In the genomic region with DNA sequence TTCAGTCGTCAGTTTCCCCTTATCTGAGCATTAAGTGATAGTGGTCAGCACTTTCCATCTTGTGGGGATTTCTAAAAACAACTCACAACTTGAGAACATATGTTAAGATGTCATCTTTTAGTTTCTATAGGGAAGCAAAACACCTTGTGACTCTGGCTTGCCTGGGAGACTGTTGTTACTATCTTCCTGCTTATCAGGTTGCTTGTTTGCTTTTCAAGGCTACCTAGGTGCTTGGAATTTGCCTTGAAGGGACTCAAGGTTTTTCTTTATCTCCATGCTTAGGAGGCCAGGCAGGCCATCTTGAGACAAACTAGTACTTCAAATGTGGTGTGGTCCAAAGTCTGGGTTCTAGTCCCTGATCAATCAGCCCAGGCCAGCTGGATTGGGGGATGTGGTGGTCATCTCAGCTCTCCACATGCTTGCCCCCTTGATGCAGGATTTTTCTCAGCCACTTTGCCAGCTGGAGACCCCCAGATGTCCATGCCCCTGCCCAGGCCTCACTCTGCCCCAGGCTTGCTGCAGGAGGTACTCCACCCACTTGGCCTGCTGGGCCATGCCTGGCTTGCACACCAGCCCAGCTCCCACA, we compare ENCODE assay signal across 22 cellular contexts.
A peak's percentile ranks its signal among the peaks of the same experiment; 100 is the strongest.
DNase-seq lines count a peak whose midpoint lies in the region; ATAC-seq, FAIRE-seq and TF ChIP-seq lines count a peak whose summit lies in the region.
"Had no signal": no experiment of that assay in that cellular context is flagged by ENCODE, and none has a peak within 500 bp of the region (broad histone marks: within the 10 kb centered on the region; RNA-seq: fewer than 3 reads in every experiment).

No MANE protein-coding gene starts in this region.

- WGBS in mesendoderm (ENCODE audit: extremely low coverage, insufficient coverage, low lambda C conversion rate), result no CpG with 5 or more reads among the region's 1 CpG
- WGBS in HepG2 (ENCODE audit: low lambda C conversion rate), result 7% methylated on average over 1 of the region's 1 CpG

- no peak for TF ChIP-seq POLR2A in HepG2 (IDR thresholded peaks at IDR 0.05; ENCODE audit: insufficient read depth in 1 of 2, low read depth in 2 of 2, low read length in 2 of 2)

- in situ Hi-C loops in HepG2 (cut with HindIII; ENCODE audit: extremely low pct_ligation_motif_present, low pct_unique_long_range_greater_than_20kb), result no loop called here

- DNase-seq in right atrium auricular region (ENCODE audit: low spot score) (peak; percentile 11), left ventricle myocardium superior (no peak), mesendoderm (peak; percentile 85), HepG2 (ENCODE audit: low spot score) (no peak)
- no peak for DNase-seq in naive thymus-derived CD8-positive, alpha-beta T cell
- DNase-seq in stimulated activated CD4-positive, alpha-beta T cell treated with anti-CD3 and anti-CD28 coated beads, Interleukin-12 subunit alpha, Interleukin-12 subunit beta, amount 100 ng/mL, for 4 hours, result no peak
- DNase-seq: ACHN; CD4-positive, alpha-beta memory T cell; NCI-H1694; NCI-H2081 treated with DMSO at 0.1 percent for 48 hours; NCI-H2171 treated with DMSO at 0.1 percent for 48 hours; NCI-H524 treated with DMSO at 0.1 percent for 48 hours; NCI-H82; Peyer's patch; SJCRH30 had no signal

- TF ChIP-seq CTCF in right atrium auricular region (IDR thresholded peaks at IDR 0.05) (no peak), HepG2 (CRISPR knock-in tag; IDR thresholded peaks at IDR 0.05) (no peak)

- H4K8ac ChIP-seq in mesendoderm (ENCODE audit: low read depth, low read length), result no peak overlapping the region

- peaks cover 0 to 14% of the 10 kb centered on the region in 2 donors for H3K9me3 ChIP-seq in right atrium auricular region
- H3K9me3 ChIP-seq in HepG2 (ENCODE audit: low read length), result peaks cover 56% of the 10 kb centered on the region
- H3K9me3 ChIP-seq: Peyer's patch, SJCRH30 had no signal

- no peak overlapping the region for H2BK5ac ChIP-seq in mesendoderm (ENCODE audit: low read length)

- H3K36me3 Mint-ChIP-seq in dendritic cell treated with granulocyte-macrophage colony-stimulating factor and Interleukin-4, amounts not matched to agents 40 ng/mL and 50 ng/mL, for 4 days (ENCODE audit: low read depth), result no peaks in the 10 kb centered on the region
- H3K36me3 Mint-ChIP-seq in naive thymus-derived CD8-positive, alpha-beta T cell, result no peaks in the 10 kb centered on the region
- no peaks in the 10 kb centered on the region for H3K36me3 Mint-ChIP-seq in activated T-helper 17 cell treated with anti-CD3 and anti-CD28 coated beads, Interleukin-2, amount 50 U/mL, for 72 hours (ENCODE audit: low read depth)
- H3K36me3 Mint-ChIP-seq: CD4-positive, alpha-beta memory T cell had no signal

- H2AK5ac ChIP-seq in mesendoderm (ENCODE audit: low read length), result no peak overlapping the region

- no peaks in the 10 kb centered on the region for H3K79me1 ChIP-seq in mesendoderm (ENCODE audit: low read length)

- H3K27ac Mint-ChIP-seq in dendritic cell treated with granulocyte-macrophage colony-stimulating factor and Interleukin-4, amounts not matched to agents 40 ng/mL and 50 ng/mL, for 4 days, result peak overlapping the region; percentile 10
- no peak overlapping the region for H3K27ac Mint-ChIP-seq in naive thymus-derived CD8-positive, alpha-beta T cell
- no peak overlapping the region for H3K27ac Mint-ChIP-seq in activated T-helper 17 cell treated with anti-CD3 and anti-CD28 coated beads, Interleukin-2, amount 50 U/mL, for 72 hours
- H3K27ac Mint-ChIP-seq: CD4-positive, alpha-beta memory T cell had no signal

- peaks cover 18% of the 10 kb centered on the region for H3K4me1 Mint-ChIP-seq in dendritic cell treated with granulocyte-macrophage colony-stimulating factor and Interleukin-4, amounts not matched to agents 40 ng/mL and 50 ng/mL, for 4 days (ENCODE audit: low read depth)
- no peaks in the 10 kb centered on the region for H3K4me1 Mint-ChIP-seq in naive thymus-derived CD8-positive, alpha-beta T cell
- no peaks in the 10 kb centered on the region for H3K4me1 Mint-ChIP-seq in activated T-helper 17 cell treated with anti-CD3 and anti-CD28 coated beads, Interleukin-2, amount 50 U/mL, for 72 hours
- H3K4me1 Mint-ChIP-seq: CD4-positive, alpha-beta memory T cell had no signal

- no peak overlapping the region for H3K18ac ChIP-seq in mesendoderm (ENCODE audit: low read length)

- no peak overlapping the region for H3K4me2 ChIP-seq in mesendoderm (ENCODE audit: low read length)
- H3K4me2 ChIP-seq in HepG2 (ENCODE audit: low read depth, low read length), result no peak overlapping the region
- H3K4me2 ChIP-seq: BLaER1 had no signal

- no peak overlapping the region for H3K23ac ChIP-seq in mesendoderm (ENCODE audit: low read length)

- H3K27ac ChIP-seq in right atrium auricular region (no peak overlapping the region), mesendoderm (ENCODE audit: low read depth, low read length) (peak overlapping the region; percentile 67), HepG2 (ENCODE audit: extremely low read length, insufficient read depth, low read length) (no peak overlapping the region)
- H3K27ac ChIP-seq: 22Rv1, BLaER1, Peyer's patch, SJCRH30 had no signal

- no peak overlapping the region for H2BK120ac ChIP-seq in mesendoderm (ENCODE audit: low read depth, low read length)

- TF ChIP-seq EP300 in HepG2 (IDR thresholded peaks at IDR 0.05; ENCODE audit: low read depth in 2 of 2, low read length in 2 of 2) (no peak), HepG2 (CRISPR knock-in tag; IDR thresholded peaks at IDR 0.05; ENCODE audit: borderline replicate concordance) (no peak)

- FAIRE-seq in HepG2 (lab: Jason Lieb, UNC), result no peak
- FAIRE-seq: G401.6, GM18507, H54 had no signal

- H2BK15ac ChIP-seq in mesendoderm (replicated peaks; ENCODE audit: low read depth), result no peak overlapping the region

- intact Hi-C loops in left ventricle myocardium superior (cut with micrococcal nuclease), result no loop called here
- intact Hi-C loops in dendritic cell treated with granulocyte-macrophage colony-stimulating factor and Interleukin-4, amounts not matched to agents 40 ng/mL and 50 ng/mL, for 4 days (cut with micrococcal nuclease), result loop anchor here (10.0 kb wide), 1 partner anchor 121 kb away; no protein-coding TSS in a partner anchor
- intact Hi-C loops in HepG2 (cut with micrococcal nuclease; ENCODE audit: unreplicated experiment), result no loop called here

- H3K4me3 Mint-ChIP-seq in dendritic cell treated with granulocyte-macrophage colony-stimulating factor and Interleukin-4, amounts not matched to agents 40 ng/mL and 50 ng/mL, for 4 days, result no peak overlapping the region
- no peak overlapping the region for H3K4me3 Mint-ChIP-seq in naive thymus-derived CD8-positive, alpha-beta T cell
- no peak overlapping the region for H3K4me3 Mint-ChIP-seq in activated T-helper 17 cell treated with anti-CD3 and anti-CD28 coated beads, Interleukin-2, amount 50 U/mL, for 72 hours
- H3K4me3 Mint-ChIP-seq: CD4-positive, alpha-beta memory T cell had no signal

- H4K5ac ChIP-seq in mesendoderm (ENCODE audit: low read length), result no peak overlapping the region

- H3K4me1 ChIP-seq in right atrium auricular region (no peaks in the 10 kb centered on the region), mesendoderm (ENCODE audit: control insufficient read depth, low read depth, low read length) (no peaks in the 10 kb centered on the region), HepG2 (ENCODE audit: insufficient read depth, low read length) (no peaks in the 10 kb centered on the region)
- H3K4me1 ChIP-seq: BLaER1, Peyer's patch, SJCRH30 had no signal

- H3K56ac ChIP-seq in mesendoderm (ENCODE audit: low read length), result no peak overlapping the region

- no peak overlapping the region for H3K4ac ChIP-seq in mesendoderm (ENCODE audit: low read depth, low read length)

- H3K27me3 Mint-ChIP-seq in dendritic cell treated with granulocyte-macrophage colony-stimulating factor and Interleukin-4, amounts not matched to agents 40 ng/mL and 50 ng/mL, for 4 days, result peaks cover 1% of the 10 kb centered on the region
- H3K27me3 Mint-ChIP-seq in naive thymus-derived CD8-positive, alpha-beta T cell, result peaks cover 0 to 12% (median 5%) of the 10 kb centered on the region in 5 donors
- H3K27me3 Mint-ChIP-seq in activated T-helper 17 cell treated with anti-CD3 and anti-CD28 coated beads, Interleukin-2, amount 50 U/mL, for 72 hours, result no peaks in the 10 kb centered on the region

- H3K36me3 ChIP-seq in right atrium auricular region (no peaks in the 10 kb centered on the region), mesendoderm (ENCODE audit: control insufficient read depth, insufficient read depth, low read length) (no peaks in the 10 kb centered on the region), HepG2 (replicated peaks in 1 of 2; ENCODE audit: control insufficient read depth in 1 of 2, insufficient read depth in 2 of 2, low read length in 2 of 2) (no peaks in the 10 kb centered on the region)
- H3K36me3 ChIP-seq: BLaER1, Peyer's patch, SJCRH30 had no signal

- H4K20me1 ChIP-seq in HepG2 (ENCODE audit: insufficient read depth, low read length), result no peaks in the 10 kb centered on the region
- H4K20me1 ChIP-seq: BLaER1 had no signal

- no peaks in the 10 kb centered on the region for H3K27me3 ChIP-seq in right atrium auricular region
- H3K27me3 ChIP-seq in mesendoderm (ENCODE audit: insufficient read depth, low read length, poor library complexity), result no peaks in the 10 kb centered on the region
- H3K27me3 ChIP-seq in HepG2 (ENCODE audit: control insufficient read depth in 1 of 2, insufficient read depth in 2 of 2, low read length in 2 of 2), result no peaks in the 10 kb centered on the region
- H3K27me3 ChIP-seq: BLaER1, Peyer's patch, SJCRH30 had no signal

- H3K4me3 ChIP-seq in right atrium auricular region, result no peak overlapping the region
- no peak overlapping the region for H3K4me3 ChIP-seq in mesendoderm (ENCODE audit: low read length)
- no peak overlapping the region for H3K4me3 ChIP-seq in HepG2 (replicated peaks in 1 of 3; ENCODE audit: insufficient read depth in 1 of 3, low read depth in 2 of 3, low read length in 3 of 3)
- H3K4me3 ChIP-seq: BLaER1, Peyer's patch, SJCRH30 had no signal

- H3K9ac ChIP-seq in mesendoderm (ENCODE audit: low read length), result no peak overlapping the region
- no peak overlapping the region for H3K9ac ChIP-seq in HepG2 (ENCODE audit: insufficient read depth, low read depth, low read length)
- H3K9ac ChIP-seq: BLaER1 had no signal

- CTCF ChIA-PET in HepG2 (lab: Yijun Ruan, JAX; ENCODE audit: low intra/inter-chr PET ratio, low total read pairs), result no interaction called here

- H2AFZ ChIP-seq in HepG2 (ENCODE audit: low read length), result no peak overlapping the region

- BruUV-seq in HepG2 (replicated peaks; lab: Mats Ljungman, UMichigan), result no TSS peak

- POLR2A ChIA-PET in naive thymus-derived CD8-positive, alpha-beta T cell (lab: Charles Lee), result no interaction called here
- POLR2A ChIA-PET in HepG2 (lab: Yijun Ruan, JAX), result no interaction called here

- H3K9me3 Mint-ChIP-seq in dendritic cell treated with granulocyte-macrophage colony-stimulating factor and Interleukin-4, amounts not matched to agents 40 ng/mL and 50 ng/mL, for 4 days, result peaks cover 14% of the 10 kb centered on the region
- peaks cover 0 to 13% (median 2%) of the 10 kb centered on the region in 9 donors for H3K9me3 Mint-ChIP-seq in naive thymus-derived CD8-positive, alpha-beta T cell
- H3K9me3 Mint-ChIP-seq in activated T-helper 17 cell treated with anti-CD3 and anti-CD28 coated beads, Interleukin-2, amount 50 U/mL, for 72 hours, result no peaks in the 10 kb centered on the region

- H3K79me2 ChIP-seq in mesendoderm (ENCODE audit: control insufficient read depth, insufficient read depth, low read length) (no peaks in the 10 kb centered on the region), HepG2 (ENCODE audit: insufficient read depth, low read length) (no peaks in the 10 kb centered on the region)

- ATAC-seq in left ventricle myocardium superior, result no peak
- no peak for ATAC-seq in naive thymus-derived CD8-positive, alpha-beta T cell
- ATAC-seq in activated T-helper 17 cell treated with anti-CD3 and anti-CD28 coated beads, Interleukin-2, amount 50 U/mL, for 72 hours (replicated peaks), result no peak
- no peak for ATAC-seq in HepG2

- TF ChIP-seq RAD21 in HepG2 (CRISPR knock-in tag; IDR thresholded peaks at IDR 0.05), result no peak

Comparison
In these comparisons a context has a peak if more than half of its experiments do, and no peak if none do; other contexts are left out.
1. DNase-seq: peak in right atrium auricular region (single experiment) and mesendoderm (single experiment); none in left ventricle myocardium superior (single experiment), naive thymus-derived CD8-positive, alpha-beta T cell (0 of 10), stimulated activated CD4-positive, alpha-beta T cell treated with anti-CD3 and anti-CD28 coated beads, Interleukin-12 subunit alpha, Interleukin-12 subunit beta, amount 100 ng/mL, for 4 hours (single experiment) and HepG2 (single experiment).